ENCODE assay signal across 21 cellular contexts in the genomic region with DNA sequence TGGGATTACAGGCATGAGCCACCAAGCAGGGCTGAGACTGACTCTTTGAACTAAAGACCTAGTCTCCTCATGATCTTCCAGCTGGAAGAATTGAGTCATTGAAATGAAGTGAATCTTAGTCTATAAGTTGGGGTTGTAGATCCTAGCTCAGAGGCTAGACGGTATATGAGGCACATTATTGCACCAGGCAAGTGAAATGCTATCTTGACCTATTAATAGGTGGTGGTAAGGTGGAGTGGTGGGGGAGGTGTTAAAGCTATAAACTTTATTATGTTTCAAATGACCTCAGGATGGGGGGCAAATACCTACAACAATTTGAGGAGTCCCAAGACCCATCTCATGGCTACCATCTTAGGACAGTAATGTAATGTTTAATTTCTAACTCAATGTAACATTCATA. TPM values are rescaled to one million over a fixed set of nuclear protein-coding genes. Genes with fewer than 3 reads are reported as not detected.
DNase-seq lines count a peak whose midpoint lies in the region; ATAC-seq and TF ChIP-seq lines count a peak whose summit lies in the region.
"Had no signal": no experiment of that assay in that cellular context is flagged by ENCODE, and none has a peak within 500 bp of the region (broad histone marks: within the 10 kb centered on the region; RNA-seq: fewer than 3 reads in every experiment).

No MANE protein-coding gene starts in this region.

- H3K4me1 Mint-ChIP-seq in activated T-cell treated with anti-CD3 and anti-CD28 coated beads, Interleukin-2, amount 50 U/mL, for 4 hours (ENCODE audit: low read depth): no peaks in the 10 kb centered on the region

- H3K36me3 ChIP-seq in left lung (no peaks in the 10 kb centered on the region), skeletal muscle tissue (ENCODE audit: control insufficient read depth in 3 of 3, insufficient read depth in 3 of 3, low read length in 3 of 3) (no peaks in the 10 kb centered on the region)

- H3K27ac ChIP-seq in foreskin keratinocyte (no peak overlapping the region), left lung (no peak overlapping the region), skeletal muscle tissue (ENCODE audit: low read depth, low read length) (peak overlapping the region; percentile 81)
- H3K27ac ChIP-seq: 22Rv1 had no signal

- no peaks in the 10 kb centered on the region for H3K9me3 Mint-ChIP-seq in activated T-cell treated with anti-CD3 and anti-CD28 coated beads, Interleukin-2, amount 50 U/mL, for 4 hours
- H3K9me3 Mint-ChIP-seq: CD8-positive, alpha-beta T cell had no signal

- no peak overlapping the region for H3K4me3 Mint-ChIP-seq in activated T-cell treated with anti-CD3 and anti-CD28 coated beads, Interleukin-2, amount 50 U/mL, for 4 hours
- H3K4me3 Mint-ChIP-seq: CD8-positive, alpha-beta T cell had no signal

- intact Hi-C loops in Right ventricle myocardium superior (cut with DNase I): no loop called here
- intact Hi-C loops in left cardiac atrium (cut with DNase I): no loop called here
- intact Hi-C loops in left lung (cut with DNase I): no loop called here

- no peak overlapping the region for H3K4me3 ChIP-seq in left lung
- peak overlapping the region in 2 of 3 donors; percentile 6 to 51 for H3K4me3 ChIP-seq in skeletal muscle tissue (ENCODE audit: low read length in 3 of 3)

- H3K9me3 ChIP-seq in left lung (no peaks in the 10 kb centered on the region), skeletal muscle tissue (ENCODE audit: control insufficient read depth in 3 of 3, low read length in 3 of 3) (no peaks in the 10 kb centered on the region)

- DNase-seq in Right ventricle myocardium superior (no peak), left cardiac atrium (no peak), foreskin keratinocyte (no peak), left lung (no peak), AG08395 (ENCODE audit: low spot score) (no peak)
- DNase-seq in activated T-cell treated with anti-CD3 and anti-CD28 coated beads, Interleukin-2, amount 50 U/mL, for 4 hours: no peak
- DNase-seq in activated CD4-positive, CD25-positive, alpha-beta regulatory T cell treated with anti-CD3 and anti-CD28 coated beads, Interleukin-2, amount 50 U/mL, for 72 hours: no peak
- DNase-seq: AML-193; C1 segment of cervical spinal cord; CD8-positive, alpha-beta T cell; MM.1S; NCI-H1048; NCI-H1417 treated with DMSO at 0.1 percent for 48 hours; NCI-H187; NCI-H2107; NCI-H446 treated with DMSO at 0.1 percent for 48 hours; NCI-H526 treated with DMSO at 0.1 percent for 48 hours; OCI-M1; SHP77 had no signal

- TF ChIP-seq CTCF in foreskin keratinocyte (conservative IDR thresholded peaks at IDR 0.05) (no peak), left lung (IDR thresholded peaks at IDR 0.05) (no peak)

- H3K4me1 ChIP-seq in foreskin keratinocyte (peaks cover 23% of the 10 kb centered on the region), left lung (no peaks in the 10 kb centered on the region), skeletal muscle tissue (ENCODE audit: control insufficient read depth in 3 of 3, insufficient read depth in 3 of 3, low read length in 3 of 3) (peaks cover 20 to 29% (median 24%) of the 10 kb centered on the region in 3 donors)

- H3K27me3 Mint-ChIP-seq in activated T-cell treated with anti-CD3 and anti-CD28 coated beads, Interleukin-2, amount 50 U/mL, for 4 hours (ENCODE audit: low read depth): no peaks in the 10 kb centered on the region

- H3K9ac ChIP-seq in skeletal muscle tissue (ENCODE audit: low read depth in 1 of 3, low read length in 3 of 3): peak overlapping the region in 2 of 3 donors; percentile 20 to 72

- H3K27me3 ChIP-seq in foreskin keratinocyte (no peaks in the 10 kb centered on the region), left lung (no peaks in the 10 kb centered on the region), skeletal muscle tissue (ENCODE audit: control insufficient read depth in 3 of 3, insufficient read depth in 3 of 3, low read length in 3 of 3) (no peaks in the 10 kb centered on the region)

- peaks cover 12% of the 10 kb centered on the region for H3K36me3 Mint-ChIP-seq in activated T-cell treated with anti-CD3 and anti-CD28 coated beads, Interleukin-2, amount 50 U/mL, for 4 hours (ENCODE audit: insufficient read depth)

- ATAC-seq in Right ventricle myocardium superior (ENCODE audit: poor library complexity) (peak; percentile 47), left cardiac atrium (no peak), foreskin keratinocyte (peak; percentile 27), left lung (peak; percentile 24)
- ATAC-seq in activated T-cell treated with anti-CD3 and anti-CD28 coated beads, Interleukin-2, amount 50 U/mL, for 4 hours: no peak
- ATAC-seq: CD8-positive, alpha-beta T cell had no signal

RNA-seq across cellular contexts. Expression of a gene that starts 36.8 kb away (rescaled TPM):
- total RNA-seq in Right ventricle myocardium superior (130 TPM), left cardiac atrium (10 to 100 TPM; 54.0 to 80.0 TPM), foreskin keratinocyte (98.8 and 99.6 TPM in 2 replicates), left lung (10 to 100 TPM; 14.5 to 14.7 TPM), skeletal muscle tissue (40.2 TPM)
- polyA plus RNA-seq in foreskin keratinocyte: 32.4 and 36.5 TPM in 2 replicates
- 100 to 1,000 TPM in 2 of 3 donors, 10 to 100 TPM in 1; 85.9 to 104 (median 103) TPM for total RNA-seq in activated T-cell treated with anti-CD3 and anti-CD28 coated beads, Interleukin-2, amount 50 U/mL, for 4 hours

Comparison
In these comparisons a context has a peak if more than half of its experiments do, and no peak if none do; other contexts are left out.
1. ATAC-seq: peak in Right ventricle myocardium superior (single experiment), foreskin keratinocyte (single experiment) and left lung (single experiment); none in left cardiac atrium (0 of 2) and activated T-cell treated with anti-CD3 and anti-CD28 coated beads, Interleukin-2, amount 50 U/mL, for 4 hours (0 of 2).
2. H3K4me3 ChIP-seq: peak in skeletal muscle tissue (2 of 3); none in left lung (0 of 2).